Comparison of ENCODE assay signal across 17 cellular contexts in the genomic region with DNA sequence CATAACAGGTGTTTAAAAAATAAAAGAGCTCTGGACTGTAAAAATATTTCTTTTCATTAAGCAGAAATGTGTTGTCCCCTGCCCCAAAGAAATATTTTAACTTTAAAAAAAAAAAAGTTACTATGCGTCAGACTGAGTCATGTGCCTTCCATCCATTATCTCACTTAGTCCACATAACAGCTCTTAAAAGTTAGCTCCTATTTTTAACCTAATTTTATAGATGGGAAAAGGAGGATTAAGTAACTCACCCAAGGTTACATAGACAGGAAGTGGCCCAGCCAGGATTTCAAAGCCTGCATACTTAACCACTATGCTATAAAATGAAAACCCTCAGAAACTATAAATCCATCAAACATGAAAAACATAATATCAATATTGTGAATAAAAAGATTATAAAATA.
DNase-seq lines count a peak whose midpoint lies in the region; ATAC-seq, FAIRE-seq and TF ChIP-seq lines count a peak whose summit lies in the region.
"Had no signal": no experiment of that assay in that cellular context is flagged by ENCODE, and none has a peak within 500 bp of the region (broad histone marks: within the 10 kb centered on the region; RNA-seq: fewer than 3 reads in every experiment).

No MANE protein-coding gene starts in this region.

- H3K4me1 ChIP-seq in heart left ventricle (no peaks in the 10 kb centered on the region), right atrium auricular region (peaks cover 0 to 7% of the 10 kb centered on the region in 2 donors), PC-3 (ENCODE audit: insufficient read depth, low read length) (peaks cover 15% of the 10 kb centered on the region; the same call in 1 of the 2 replicates)
- H3K4me1 ChIP-seq: tibial artery had no signal

- FAIRE-seq in urothelium cell line (lab: Jason Lieb, UNC): no peak

- intact Hi-C loops in heart left ventricle (cut with DNase I) (no loop called here), PC-3 (cut with micrococcal nuclease) (no loop called here)

- H3K36me3 ChIP-seq in heart left ventricle (peaks cover 0 to 60% (median 22%) of the 10 kb centered on the region in 9 donors), right atrium auricular region (peaks cover 5% of the 10 kb centered on the region), PC-3 (ENCODE audit: low read depth, low read length) (no peaks in the 10 kb centered on the region)

- CTCF ChIA-PET in PC-3 (lab: Charles Lee): interaction anchor here (0.7 kb wide), 1 partner anchor 24 kb away, joined by 3 read pairs; no protein-coding TSS in a partner anchor

- no peaks in the 10 kb centered on the region for H4K20me1 ChIP-seq in PC-3 (ENCODE audit: low read length)

- ATAC-seq in heart left ventricle: peak in 3 of 4 donors; percentile 22 to 49 (median 45)
- ATAC-seq in PC-3: peak; percentile 80
- ATAC-seq in GM19463 (IDR thresholded peaks at IDR 0.05; ENCODE audit: unreplicated experiment): no peak
- no peak for ATAC-seq in GM18858 (IDR thresholded peaks at IDR 0.05; ENCODE audit: unreplicated experiment)
- ATAC-seq: activated CD8-positive, alpha-beta T cell treated with anti-CD3 and anti-CD28 coated beads, Interleukin-2, amount 10 ng/mL, durations not matched to agents 7 days and 5 days had no signal

- TF ChIP-seq CTCF in heart left ventricle (IDR thresholded peaks at IDR 0.05) (no peak), right atrium auricular region (IDR thresholded peaks at IDR 0.05) (no peak), PC-3 (conservative IDR thresholded peaks at IDR 0.05; ENCODE audit: low read depth, low read length) (no peak)

- POLR2A ChIA-PET in PC-3 (lab: Charles Lee; ENCODE audit: unreplicated experiment): no interaction called here

- no TSS peak for BruUV-seq in PC-3 (replicated peaks; lab: Mats Ljungman, UMichigan)

- WGBS in heart left ventricle, 4 donors: 44 to 64% (median 51%) methylated on average over 1 of the region's 1 CpG

- H2AFZ ChIP-seq in PC-3 (ENCODE audit: low read length): no peak overlapping the region

- H3K4me3 ChIP-seq in heart left ventricle (no peak overlapping the region), right atrium auricular region (no peak overlapping the region), PC-3 (ENCODE audit: low read length) (no peak overlapping the region)
- H3K4me3 ChIP-seq: spleen, tibial artery had no signal

- H3K27me3 ChIP-seq in heart left ventricle (no peaks in the 10 kb centered on the region), right atrium auricular region (no peaks in the 10 kb centered on the region), PC-3 (ENCODE audit: low read length) (no peaks in the 10 kb centered on the region)
- H3K27me3 ChIP-seq: spleen, tibial artery had no signal

- H3K79me2 ChIP-seq in PC-3 (ENCODE audit: low read length): no peaks in the 10 kb centered on the region

- DNase-seq in heart left ventricle (no peak), right atrium auricular region (ENCODE audit: low spot score) (no peak), PC-3 (peak; percentile 53), epithelial cell of prostate (ENCODE audit: low read depth, low spot score) (peak; percentile 29), urothelium cell line (ENCODE audit: low spot score) (peak; percentile 64), SK-N-DZ (ENCODE audit: low spot score) (no peak)
- DNase-seq: 8988T; activated CD8-positive, alpha-beta T cell treated with anti-CD3 and anti-CD28 coated beads, Interleukin-2, amount 10 ng/mL, durations not matched to agents 7 days and 5 days; activated naive CD4-positive, alpha-beta T cell; central memory CD4-positive, alpha-beta T cell; NCI-H2171; nucleus accumbens; spleen; T1000; tibial artery had no signal

- H3F3A ChIP-seq in PC-3 (ENCODE audit: low read length, unreplicated experiment): no peaks in the 10 kb centered on the region

- no peak for TF ChIP-seq POLR2A in heart left ventricle (IDR thresholded peaks at IDR 0.05)

- H3K9ac ChIP-seq in PC-3 (ENCODE audit: low read length): no peak overlapping the region

- H3K9me2 ChIP-seq in PC-3 (replicated peaks; ENCODE audit: low read length): no peaks in the 10 kb centered on the region

- no peak overlapping the region for H3K4me2 ChIP-seq in PC-3 (ENCODE audit: low read length)

- H3K27ac ChIP-seq in heart left ventricle (no peak overlapping the region), right atrium auricular region (no peak overlapping the region), PC-3 (ENCODE audit: low read length) (peak overlapping the region; percentile 28), epithelial cell of prostate (peak overlapping the region; percentile 89)
- H3K27ac ChIP-seq: spleen, tibial artery had no signal

- peaks cover 0 to 2% (median 0%) of the 10 kb centered on the region in 12 donors for H3K9me3 ChIP-seq in heart left ventricle
- no peaks in the 10 kb centered on the region for H3K9me3 ChIP-seq in right atrium auricular region
- H3K9me3 ChIP-seq in PC-3 (ENCODE audit: low read length): no peaks in the 10 kb centered on the region
- H3K9me3 ChIP-seq: spleen, tibial artery had no signal

Comparison
In these comparisons a context has a peak if more than half of its experiments do, and no peak if none do; other contexts are left out.
1. ATAC-seq: peak in heart left ventricle (3 of 4) and PC-3 (single experiment); none in GM19463 (single experiment) and GM18858 (single experiment).
2. DNase-seq: peak in PC-3 (single experiment), epithelial cell of prostate (single experiment) and urothelium cell line (single experiment); none in heart left ventricle (0 of 5), right atrium auricular region (single experiment) and SK-N-DZ (single experiment).
3. H3K27ac ChIP-seq: peak in PC-3 (single experiment) and epithelial cell of prostate (single experiment); none in heart left ventricle (0 of 12) and right atrium auricular region (0 of 2).